ENCODE assay signal across 1 cellular context in the genomic region with DNA sequence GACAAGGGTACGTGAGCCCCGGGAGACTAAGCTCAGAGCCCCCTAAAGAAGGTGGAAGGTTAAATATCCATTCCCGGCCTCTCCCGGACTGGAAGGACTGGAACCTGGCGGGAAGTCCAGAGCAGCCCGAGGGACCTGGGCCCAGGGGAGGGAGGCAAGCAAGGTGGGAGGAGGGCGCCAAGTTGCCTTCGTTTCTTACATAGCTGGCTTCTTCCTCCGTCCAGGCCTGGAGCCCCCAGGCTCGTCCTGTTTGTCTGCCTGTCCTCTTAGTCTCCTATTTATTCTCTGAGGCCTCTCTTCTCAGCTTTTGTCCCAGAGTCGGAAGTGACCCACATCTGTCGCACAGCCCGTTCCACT.
TF ChIP-seq lines count a peak whose summit lies in the region.

No MANE protein-coding gene starts in this region.

TF ChIP-seq in endothelial cell of umbilical vein, 7 proteins besides CTCF, POLR2A, EP300 and RAD21 (continued from another document):
- TF ChIP-seq EZH2 (IDR thresholded peaks at IDR 0.05; ENCODE audit: borderline replicate concordance, low read depth, low read length, severe bottlenecking), result no peak
- TF ChIP-seq FOS (IDR thresholded peaks at IDR 0.05; ENCODE audit: borderline replicate concordance, insufficient read depth, low read length), result no peak
- no peak for TF ChIP-seq JUN (IDR thresholded peaks at IDR 0.05; ENCODE audit: borderline replicate concordance, insufficient read depth, insufficient read length, low read depth)
- TF ChIP-seq, protein P1, sequence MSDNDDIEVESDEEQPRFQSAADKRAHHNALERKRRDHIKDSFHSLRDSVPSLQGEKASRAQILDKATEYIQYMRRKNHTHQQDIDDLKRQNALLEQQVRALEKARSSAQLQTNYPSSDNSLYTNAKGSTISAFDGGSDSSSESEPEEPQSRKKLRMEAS (IDR thresholded peaks at IDR 0.05; ENCODE audit: insufficient read depth, insufficient read length), result no peak
- TF ChIP-seq MYC (IDR thresholded peaks at IDR 0.05; ENCODE audit: low read depth, low read length), result no peak
- no peak for TF ChIP-seq POLR2AphosphoS5 (IDR thresholded peaks at IDR 0.05; ENCODE audit: insufficient read depth, low read depth, low read length)
